ENCODE assay signal across 16 cellular contexts in the genomic region with DNA sequence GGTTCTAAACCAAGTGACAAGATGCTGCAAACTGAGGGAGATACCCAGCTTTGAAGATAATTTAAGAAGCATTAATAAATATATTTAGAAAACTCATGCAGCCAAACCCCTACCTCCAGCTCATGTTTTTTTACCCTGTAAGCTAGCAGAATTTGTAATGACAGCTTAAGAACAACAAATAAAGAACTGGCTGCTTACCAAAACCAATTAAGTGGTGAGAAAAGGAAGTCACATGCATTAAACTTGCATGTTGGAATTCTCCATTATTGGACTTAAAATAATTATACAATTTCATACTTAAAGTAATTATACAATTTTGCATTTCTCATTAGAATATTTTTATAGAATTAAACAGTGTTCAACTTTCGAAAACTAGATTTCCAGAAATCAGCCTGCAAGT.
DNase-seq lines count a peak whose midpoint lies in the region.
"Had no signal": no experiment of that assay in that cellular context is flagged by ENCODE, and none has a peak within 500 bp of the region (broad histone marks: within the 10 kb centered on the region; RNA-seq: fewer than 3 reads in every experiment).

No MANE protein-coding gene starts in this region.

- intact Hi-C loops in head of caudate nucleus (cut with DNase I) = no loop called here

- peak; percentile 50 for DNase-seq in A172 (ENCODE audit: low spot score)
- peak; percentile 40 for DNase-seq in EH (ENCODE audit: low read depth)
- DNase-seq in NCI-H1694 (lab: John Stamatoyannopoulos, UW) = peak; percentile 59
- peak; percentile 47 for DNase-seq in astrocyte of the hippocampus (ENCODE audit: low read depth, low spot score)
- DNase-seq in NCI-H128 (lab: John Stamatoyannopoulos, UW; ENCODE audit: unreplicated experiment) = no peak
- no peak for DNase-seq in NCI-H510A (lab: John Stamatoyannopoulos, UW)
- no peak for DNase-seq in head of caudate nucleus
- no peak for DNase-seq in retina
- DNase-seq: activated CD4-positive, alpha-beta T cell treated with anti-CD3 and anti-CD28 coated beads, Interleukin-2, amount 50 U/mL, for 4 hours; activated naive CD4-positive, alpha-beta T cell treated with anti-CD3 and anti-CD28 coated beads for 36 hours; activated T-cell treated with anti-CD3 and anti-CD28 coated beads for 4 hours; hippocampal formation; naive thymus-derived CD4-positive, alpha-beta T cell; stimulated activated CD4-positive, alpha-beta T cell treated with anti-CD3 and anti-CD28 coated beads, Interleukin-4, amount 100 ng/mL, for 4 hours; substantia nigra; T-helper 1 cell had no signal

Comparison
In these comparisons a context has a peak if more than half of its experiments do, and no peak if none do; other contexts are left out.
1. DNase-seq: peak in A172 (single experiment), EH (single experiment), NCI-H1694 (single experiment) and astrocyte of the hippocampus (single experiment); none in NCI-H128 (single experiment), NCI-H510A (single experiment), head of caudate nucleus (0 of 42) and retina (single experiment).